In genomic region chr19:44848805-44849457, GRCh38 we compare ENCODE assay signal across 9 cellular contexts. TPM values are rescaled to one million over a fixed set of nuclear protein-coding genes. Genes with fewer than 3 reads are reported as not detected.
DNase-seq lines count a peak whose midpoint lies in the region; ATAC-seq and TF ChIP-seq lines count a peak whose summit lies in the region.
"Had no signal": no experiment of that assay in that cellular context is flagged by ENCODE, and none has a peak within 500 bp of the region (broad histone marks: within the 10 kb centered on the region; RNA-seq: fewer than 3 reads in every experiment).

No MANE protein-coding gene starts in this region.

- CTCF ChIA-PET in activated CD4-positive, alpha-beta memory T cell treated with anti-CD3 and anti-CD28 coated beads, Interleukin-2, amount 10 ng/mL, durations not matched to agents 7 days and 5 days (lab: Charles Lee), result interaction anchor here (1.0 kb wide), 1 partner anchor 78 kb away, joined by 3 read pairs; no protein-coding TSS in a partner anchor

- peaks cover 0 to 17% (median 6%) of the 10 kb centered on the region in 11 experiments; a peak in 9 of 22 replicates for H3K36me3 ChIP-seq in BLaER1 treated with 17β-estradiol and CSF1 and Interleukin-3, amounts not matched to agents 10 nM and 100 nM
- H3K36me3 ChIP-seq in heart right ventricle (peaks cover 0 to 11% (median 0%) of the 10 kb centered on the region in 9 donors), parathyroid adenoma (ENCODE audit: control insufficient read depth, insufficient read depth, low read length) (no peaks in the 10 kb centered on the region)

- TF ChIP-seq CTCF in WI38 (IDR thresholded peaks at IDR 0.05; ENCODE audit: low read depth, low read length) (no peak), heart right ventricle (IDR thresholded peaks at IDR 0.05) (no peak), parathyroid adenoma (IDR thresholded peaks at IDR 0.05) (no peak), natural killer cell (IDR thresholded peaks at IDR 0.05) (no peak)

- H3K9me3 Mint-ChIP-seq in activated CD4-positive, alpha-beta memory T cell treated with anti-CD3 and anti-CD28 coated beads, Interleukin-2, amount 10 ng/mL, durations not matched to agents 7 days and 5 days, result no peaks in the 10 kb centered on the region
- no peaks in the 10 kb centered on the region for H3K9me3 Mint-ChIP-seq in natural killer cell

- peaks cover 21 to 66% (median 42%) of the 10 kb centered on the region in 11 experiments; a peak in 20 of 22 replicates for H4K20me1 ChIP-seq in BLaER1 treated with 17β-estradiol and CSF1 and Interleukin-3, amounts not matched to agents 10 nM and 100 nM

- ATAC-seq in heart right ventricle, result no peak
- ATAC-seq in HG03460 (IDR thresholded peaks at IDR 0.05; ENCODE audit: unreplicated experiment), result no peak
- ATAC-seq in natural killer cell, result no peak
- ATAC-seq in GM21723 (IDR thresholded peaks at IDR 0.05; ENCODE audit: unreplicated experiment), result no peak

- no peak overlapping the region for H2AFZ ChIP-seq in parathyroid adenoma

- H3K36me3 Mint-ChIP-seq in activated CD4-positive, alpha-beta memory T cell treated with anti-CD3 and anti-CD28 coated beads, Interleukin-2, amount 10 ng/mL, durations not matched to agents 7 days and 5 days (ENCODE audit: low read depth), result no peaks in the 10 kb centered on the region
- no peaks in the 10 kb centered on the region for H3K36me3 Mint-ChIP-seq in natural killer cell

- intact Hi-C loops in heart right ventricle (cut with DNase I) (loop anchor here in 6 of 10 donors (5.0 to 10.0 kb wide), 4 partner anchors 43 to 164 kb away; partner anchors contain the start of gene TOMM40 (in 3 of the 6)), natural killer cell (cut with micrococcal nuclease) (loop anchor here (5.0 to 10.0 kb wide), 2 partner anchors 127 to 154 kb away; partner anchors contain the start of gene CEACAM16)

- WGBS in heart right ventricle, 2 donors, result 21% methylated on average over 18 of the region's 18 CpGs

- peaks cover 42% of the 10 kb centered on the region for H3K27me3 Mint-ChIP-seq in activated CD4-positive, alpha-beta memory T cell treated with anti-CD3 and anti-CD28 coated beads, Interleukin-2, amount 10 ng/mL, durations not matched to agents 7 days and 5 days
- peaks cover 0 to 22% of the 10 kb centered on the region in 2 donors for H3K27me3 Mint-ChIP-seq in natural killer cell (ENCODE audit: low read depth in 2 of 2)

- H3K27me3 ChIP-seq in BLaER1 treated with 17β-estradiol and CSF1 and Interleukin-3, amounts not matched to agents 10 nM and 100 nM, result no peaks in the 10 kb centered on the region
- H3K27me3 ChIP-seq in heart right ventricle (peaks cover 0 to 13% (median 0%) of the 10 kb centered on the region in 7 donors), parathyroid adenoma (ENCODE audit: control insufficient read depth, insufficient read depth, low read length) (no peaks in the 10 kb centered on the region)

- H3K4me2 ChIP-seq in BLaER1 treated with 17β-estradiol and CSF1 and Interleukin-3, amounts not matched to agents 10 nM and 100 nM, result peak overlapping the region; percentile 88 to 100 (median 99)
- peak overlapping the region; percentile 99 for H3K4me2 ChIP-seq in parathyroid adenoma (ENCODE audit: low read length)

- no peaks in the 10 kb centered on the region for H3K9me3 ChIP-seq in BLaER1 treated with 17β-estradiol and CSF1 and Interleukin-3, amounts not matched to agents 10 nM and 100 nM (replicated peaks in 1 of 11)
- H3K9me3 ChIP-seq in heart right ventricle, result no peaks in the 10 kb centered on the region
- H3K9me3 ChIP-seq in parathyroid adenoma (ENCODE audit: control insufficient read depth, low read length), result no peaks in the 10 kb centered on the region

- peaks cover 56 to 79% (median 69%) of the 10 kb centered on the region in 10 experiments for H3K4me1 ChIP-seq in BLaER1 treated with 17β-estradiol and CSF1 and Interleukin-3, amounts not matched to agents 10 nM and 100 nM
- peaks cover 10 to 69% (median 56%) of the 10 kb centered on the region in 9 donors for H3K4me1 ChIP-seq in heart right ventricle
- H3K4me1 ChIP-seq in parathyroid adenoma, result peaks cover 21% of the 10 kb centered on the region

- peak overlapping the region; percentile 96 to 100 (median 98) for H3K9ac ChIP-seq in BLaER1 treated with 17β-estradiol and CSF1 and Interleukin-3, amounts not matched to agents 10 nM and 100 nM
- H3K9ac ChIP-seq in parathyroid adenoma, result no peak overlapping the region

- H3K27ac Mint-ChIP-seq in activated CD4-positive, alpha-beta memory T cell treated with anti-CD3 and anti-CD28 coated beads, Interleukin-2, amount 10 ng/mL, durations not matched to agents 7 days and 5 days, result no peak overlapping the region
- H3K27ac Mint-ChIP-seq in natural killer cell, result no peak overlapping the region

- peak overlapping the region; percentile 8 to 99 (median 95); a peak in 21 of 22 replicates for H3K27ac ChIP-seq in BLaER1 treated with 17β-estradiol and CSF1 and Interleukin-3, amounts not matched to agents 10 nM and 100 nM
- H3K27ac ChIP-seq in heart right ventricle (peak overlapping the region; percentile 87 to 100 (median 99)), parathyroid adenoma (peak overlapping the region; percentile 97)

- no peak overlapping the region for H3K4me3 Mint-ChIP-seq in activated CD4-positive, alpha-beta memory T cell treated with anti-CD3 and anti-CD28 coated beads, Interleukin-2, amount 10 ng/mL, durations not matched to agents 7 days and 5 days
- H3K4me3 Mint-ChIP-seq in natural killer cell, result no peak overlapping the region

- POLR2A ChIA-PET in activated CD4-positive, alpha-beta memory T cell treated with anti-CD3 and anti-CD28 coated beads, Interleukin-2, amount 10 ng/mL, durations not matched to agents 7 days and 5 days (lab: Charles Lee), result interaction anchor here (0.7 to 1.0 kb wide), 2 partner anchors 50 to 106 kb away, joined by 3 read pairs; no protein-coding TSS in a partner anchor

- H3K4me3 ChIP-seq in BLaER1 treated with 17β-estradiol and CSF1 and Interleukin-3, amounts not matched to agents 10 nM and 100 nM, result peak overlapping the region; percentile 88 to 99 (median 96)
- H3K4me3 ChIP-seq in WI38 (ENCODE audit: low read depth, low read length), result peak overlapping the region; percentile 98
- peak overlapping the region; percentile 77 to 100 (median 98) for H3K4me3 ChIP-seq in heart right ventricle
- H3K4me3 ChIP-seq in parathyroid adenoma (ENCODE audit: low read depth, low read length), result peak overlapping the region; percentile 99

- DNase-seq in heart right ventricle (peak; percentile 35 to 37), natural killer cell (no peak)
- no peak for DNase-seq in activated CD4-positive, alpha-beta memory T cell treated with anti-CD3 and anti-CD28 coated beads, Interleukin-2, amount 10 ng/mL, durations not matched to agents 7 days and 5 days
- DNase-seq: stimulated activated CD4-positive, alpha-beta T cell treated with anti-CD3 and anti-CD28 coated beads, Interleukin-4, amount 100 ng/mL, for 4 hours had no signal

- peaks cover 47% of the 10 kb centered on the region for H3K79me2 ChIP-seq in parathyroid adenoma

- H3K4me1 Mint-ChIP-seq in activated CD4-positive, alpha-beta memory T cell treated with anti-CD3 and anti-CD28 coated beads, Interleukin-2, amount 10 ng/mL, durations not matched to agents 7 days and 5 days, result peaks cover 24% of the 10 kb centered on the region
- H3K4me1 Mint-ChIP-seq in natural killer cell, result peaks cover 17 to 27% of the 10 kb centered on the region in 2 donors

RNA-seq across cellular contexts. Expression of gene NECTIN2, which starts 2.8 kb away (rescaled TPM):
- total RNA-seq in heart right ventricle (10 to 100 TPM; 34.1 to 83.9 (median 46.5) TPM), natural killer cell (10 to 100 TPM in 1 of 3 donors, 1 to 10 TPM in 2; 1.6 to 10.3 (median 2.7) TPM)
- 10 to 100 TPM; 62.5 to 96.8 TPM for polyA plus RNA-seq in heart right ventricle
- total RNA-seq in activated CD4-positive, alpha-beta memory T cell treated with anti-CD3 and anti-CD28 coated beads, Interleukin-2, amount 10 ng/mL, durations not matched to agents 7 days and 5 days, result under 1 TPM; 0.25 to 0.38 TPM

RNA-seq across cellular contexts. Expression of gene BCAM, which starts 40.0 kb away (rescaled TPM):
- total RNA-seq in heart right ventricle (100 to 1,000 TPM in 4 of 10 donors, 10 to 100 TPM in 6; 72.8 to 118 (median 92.5) TPM), natural killer cell (not detected)
- 100 to 1,000 TPM in 1 of 2 donors, 10 to 100 TPM in 1; 63.2 to 130 TPM for polyA plus RNA-seq in heart right ventricle
- not detected for total RNA-seq in activated CD4-positive, alpha-beta memory T cell treated with anti-CD3 and anti-CD28 coated beads, Interleukin-2, amount 10 ng/mL, durations not matched to agents 7 days and 5 days

RNA-seq across cellular contexts. Expression of gene TOMM40, which starts 42.1 kb away (rescaled TPM):
- total RNA-seq in heart right ventricle (10 to 100 TPM; 37.8 to 66.2 (median 43.9) TPM), natural killer cell (10 to 100 TPM; 22.4 to 29.1 (median 23.5) TPM)
- 10 to 100 TPM; 45.6 to 77.5 TPM for polyA plus RNA-seq in heart right ventricle
- 10 to 100 TPM; 46.6 to 47.4 TPM for total RNA-seq in activated CD4-positive, alpha-beta memory T cell treated with anti-CD3 and anti-CD28 coated beads, Interleukin-2, amount 10 ng/mL, durations not matched to agents 7 days and 5 days

RNA-seq across cellular contexts. Expression of gene APOE, which starts 56.7 kb away (rescaled TPM):
- total RNA-seq in heart right ventricle (10 to 100 TPM in 9 of 10 donors, 1 to 10 TPM in 1; 6.0 to 29.5 (median 20.6) TPM), natural killer cell (1 to 10 TPM in 2 of 3 donors, under 1 TPM in 1; 0.45 to 2.7 (median 1.3) TPM)
- polyA plus RNA-seq in heart right ventricle, result 10 to 100 TPM; 63.6 to 77.8 TPM
- not detected for total RNA-seq in activated CD4-positive, alpha-beta memory T cell treated with anti-CD3 and anti-CD28 coated beads, Interleukin-2, amount 10 ng/mL, durations not matched to agents 7 days and 5 days

Comparison
In these comparisons a context has a peak if more than half of its experiments do, and no peak if none do; other contexts are left out.
1. DNase-seq: peak in heart right ventricle (2 of 2); none in activated CD4-positive, alpha-beta memory T cell treated with anti-CD3 and anti-CD28 coated beads, Interleukin-2, amount 10 ng/mL, durations not matched to agents 7 days and 5 days (single experiment) and natural killer cell (single experiment).
2. RNA of gene BCAM, which starts 40.0 kb away (total RNA-seq): 72.8 to 118 TPM in heart right ventricle; not detected in activated CD4-positive, alpha-beta memory T cell treated with anti-CD3 and anti-CD28 coated beads, Interleukin-2, amount 10 ng/mL, durations not matched to agents 7 days and 5 days and not detected in natural killer cell; every median in the first group is over 10 times any median in the second.
3. Peak in every context shown above with its lines, with median percentiles within 50 percentile points of each other: H3K27ac ChIP-seq and H3K4me3 ChIP-seq.